ENCODE assay signal across 8 cellular contexts in the genomic region with DNA sequence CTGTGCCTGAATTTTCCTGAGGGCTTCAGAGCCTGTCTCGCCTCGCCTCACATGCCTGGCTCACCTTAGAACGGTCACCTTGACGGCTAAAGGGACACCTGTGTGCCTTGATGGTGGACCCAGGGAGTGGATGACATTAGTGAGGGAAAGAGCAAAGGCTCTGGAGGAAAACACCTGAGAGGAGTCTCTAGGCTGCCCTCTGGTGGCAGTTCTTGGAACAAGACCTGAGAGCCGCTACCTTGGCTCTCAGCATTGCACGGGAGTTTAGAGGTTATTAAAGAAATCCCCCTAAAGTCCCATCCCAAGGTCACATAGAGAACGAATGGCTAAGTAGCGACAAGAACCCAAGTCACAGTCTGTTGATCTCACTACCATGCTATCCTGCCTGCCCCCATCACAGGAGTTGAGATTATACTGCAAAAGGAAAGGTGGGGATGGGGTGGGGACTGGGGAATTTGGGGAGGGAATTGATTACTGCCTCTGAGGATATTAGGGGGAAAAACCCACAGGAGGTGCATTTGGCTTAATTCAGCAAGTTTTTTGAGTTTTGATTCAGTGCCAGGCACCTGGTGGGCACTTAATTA.
DNase-seq lines count a peak whose midpoint lies in the region; ATAC-seq, FAIRE-seq and TF ChIP-seq lines count a peak whose summit lies in the region.

No MANE protein-coding gene starts in this region.

- peak; percentile 56 for TF ChIP-seq CTCF in OCI-LY3 (IDR thresholded peaks at IDR 0.05; ENCODE audit: low read depth, low read length)
- peak; percentile 94 for TF ChIP-seq CTCF in fibroblast of pulmonary artery (IDR thresholded peaks at IDR 0.05; ENCODE audit: low read length, missing control alignments)
- peak; percentile 92 for TF ChIP-seq CTCF in parathyroid adenoma (IDR thresholded peaks at IDR 0.05)

- no peaks in the 10 kb centered on the region for H3K27me3 ChIP-seq in OCI-LY3 (ENCODE audit: low read depth, low read length)
- H3K27me3 ChIP-seq in parathyroid adenoma (ENCODE audit: control insufficient read depth, insufficient read depth, low read length): no peaks in the 10 kb centered on the region

- H3K36me3 ChIP-seq in OCI-LY3 (replicated peaks; ENCODE audit: low read depth, low read length): no peaks in the 10 kb centered on the region
- H3K36me3 ChIP-seq in parathyroid adenoma (ENCODE audit: control insufficient read depth, insufficient read depth, low read length): no peaks in the 10 kb centered on the region

- H3K4me2 ChIP-seq in OCI-LY3 (ENCODE audit: low read length) (peak overlapping the region; percentile 56), parathyroid adenoma (ENCODE audit: low read length) (no peak overlapping the region)

- FAIRE-seq in GM19239 (lab: Jason Lieb, UNC) (peak; percentile 60), urothelium cell line (lab: Jason Lieb, UNC) (no peak)

- peak; percentile 59 for DNase-seq in AG08396 (ENCODE audit: low spot score)
- DNase-seq in GM19239 (ENCODE audit: insufficient read length, low spot score): peak; percentile 71
- peak; percentile 54 for DNase-seq in activated T-cell treated with anti-CD3 and anti-CD28 coated beads for 48 hours (ENCODE audit: low read depth)
- peak; percentile 39 for DNase-seq in fibroblast of pulmonary artery (ENCODE audit: low read depth)
- peak; percentile 66 for DNase-seq in urothelium cell line (ENCODE audit: low spot score)

- H3K79me2 ChIP-seq in OCI-LY3 (ENCODE audit: low read length): no peaks in the 10 kb centered on the region
- peaks cover 4% of the 10 kb centered on the region for H3K79me2 ChIP-seq in parathyroid adenoma

- H3K4me3 ChIP-seq in OCI-LY3 (ENCODE audit: low read length) (0 out of 2 replicates have a peak overlapping the region, but pooled peaks have one; percentile 31), fibroblast of pulmonary artery (replicated peaks; ENCODE audit: low read depth, low read length) (no peak overlapping the region), parathyroid adenoma (ENCODE audit: low read depth, low read length) (no peak overlapping the region)

- H2AFZ ChIP-seq in OCI-LY3 (ENCODE audit: low read depth, low read length): 0 out of 2 replicates have a peak overlapping the region, but pooled peaks have one; percentile 70
- peak overlapping the region; percentile 80 for H2AFZ ChIP-seq in parathyroid adenoma

- no peaks in the 10 kb centered on the region for H4K20me1 ChIP-seq in OCI-LY3 (ENCODE audit: insufficient read depth, low read length)

- H3K9ac ChIP-seq in OCI-LY3 (ENCODE audit: low read length) (no peak overlapping the region), parathyroid adenoma (no peak overlapping the region)

- ATAC-seq in HG02938 (IDR thresholded peaks at IDR 0.05; ENCODE audit: unreplicated experiment): no peak

- H3K27ac ChIP-seq in OCI-LY3 (ENCODE audit: low read length) (no peak overlapping the region), parathyroid adenoma (no peak overlapping the region)

- H3K4me1 ChIP-seq in OCI-LY3 (ENCODE audit: low read length): peaks cover 10% of the 10 kb centered on the region
- peaks cover 26% of the 10 kb centered on the region for H3K4me1 ChIP-seq in parathyroid adenoma

- H3K9me3 ChIP-seq in OCI-LY3 (ENCODE audit: insufficient read depth, low read length): no peaks in the 10 kb centered on the region
- H3K9me3 ChIP-seq in parathyroid adenoma (ENCODE audit: control insufficient read depth, low read length): no peaks in the 10 kb centered on the region
